ENCODE assay signal across 9 cellular contexts in the genomic region with DNA sequence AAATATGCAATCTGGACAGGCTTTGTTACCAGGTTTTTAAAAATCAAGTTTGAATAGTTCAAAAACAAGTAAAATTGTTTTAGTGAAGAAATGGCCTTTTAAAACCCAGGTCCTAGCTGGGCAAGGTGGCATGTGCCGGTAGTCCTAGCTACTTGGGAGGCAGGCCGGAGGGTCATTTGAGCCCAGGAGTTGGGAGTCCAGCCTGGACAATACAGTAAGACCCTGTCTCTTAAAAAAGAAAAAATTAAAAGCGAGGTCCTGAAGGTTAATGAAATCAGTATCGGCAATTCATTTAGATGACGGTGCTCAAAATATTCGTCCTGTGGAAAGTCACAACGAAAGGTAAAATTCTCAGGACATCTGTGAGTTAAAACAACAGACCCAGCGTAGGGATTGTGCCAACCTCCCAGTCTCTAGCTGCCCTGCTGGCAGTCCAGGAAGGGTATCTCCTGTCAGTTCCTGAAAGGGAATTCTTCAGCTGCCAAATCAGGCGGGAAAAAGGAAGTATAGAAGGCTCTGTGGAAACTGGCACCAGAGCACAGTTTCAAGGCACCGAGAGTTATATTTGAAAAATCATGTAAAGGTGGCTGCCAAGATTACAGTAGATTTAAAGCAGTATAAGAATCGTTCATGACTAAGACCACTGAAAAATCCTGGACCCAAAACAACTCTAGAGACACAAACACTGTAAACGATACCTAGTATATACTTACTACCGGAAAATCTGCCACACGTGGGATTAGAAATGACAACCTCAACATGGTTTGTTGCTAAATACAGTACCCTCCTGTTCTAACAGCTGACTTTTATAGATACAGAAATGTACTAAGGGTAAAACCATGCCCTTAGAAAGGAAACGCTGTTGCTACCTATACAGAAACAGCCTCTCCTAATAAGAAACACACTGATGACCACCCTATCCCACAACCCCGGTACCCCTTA. TPM values are rescaled to one million over a fixed set of nuclear protein-coding genes. Genes with fewer than 3 reads are reported as not detected.
DNase-seq lines count a peak whose midpoint lies in the region; ATAC-seq, FAIRE-seq and TF ChIP-seq lines count a peak whose summit lies in the region.
"Had no signal": no experiment of that assay in that cellular context is flagged by ENCODE, and none has a peak within 500 bp of the region (broad histone marks: within the 10 kb centered on the region; RNA-seq: fewer than 3 reads in every experiment).

No MANE protein-coding gene starts in this region.

- H3K27ac ChIP-seq in uterus = peak overlapping the region; percentile 85 to 88

- no peak for TF ChIP-seq CTCF in NB4 (IDR thresholded peaks at IDR 0.05; ENCODE audit: low read depth, low read length)
- no peak for TF ChIP-seq CTCF in bronchial epithelial cell (IDR thresholded peaks at IDR 0.05; ENCODE audit: insufficient read depth, low read length, severe bottlenecking)
- no peak for TF ChIP-seq CTCF in uterus (IDR thresholded peaks at IDR 0.05)

- H3K36me3 ChIP-seq in bronchial epithelial cell (ENCODE audit: control insufficient read depth, insufficient read depth, low read length) = no peaks in the 10 kb centered on the region
- H3K36me3 ChIP-seq in uterus = no peaks in the 10 kb centered on the region

- no peak for ATAC-seq in GM19328 (IDR thresholded peaks at IDR 0.05; ENCODE audit: unreplicated experiment)

- no peaks in the 10 kb centered on the region for H3K4me1 ChIP-seq in uterus

- H3K9me3 ChIP-seq in uterus = no peaks in the 10 kb centered on the region

- TF ChIP-seq POLR2A in NB4 (IDR thresholded peaks at IDR 0.05; ENCODE audit: extremely low read depth, insufficient read length) (no peak), uterus (IDR thresholded peaks at IDR 0.05) (no peak)

- DNase-seq in SHP77 (lab: John Stamatoyannopoulos, UW) (peak; percentile 12 to 13), SHP77 treated with DMSO at 0.1 percent for 48 hours (lab: John Stamatoyannopoulos, UW) (no peak), NB4 (ENCODE audit: low read depth) (peak; percentile 29), bronchial epithelial cell (ENCODE audit: low read depth) (no peak), lung microvascular endothelial cell (ENCODE audit: low read depth in 2 of 2) (peak; percentile 13 to 53), uterus (no peak), middle frontal gyrus (ENCODE audit: extremely low spot score, low spot score) (no peak)

- H3K4me3 ChIP-seq in NB4 (ENCODE audit: low read depth, low read length) (peak overlapping the region; percentile 44), bronchial epithelial cell (ENCODE audit: low read depth, low read length) (peak overlapping the region; percentile 61), uterus (peak overlapping the region; percentile 47 to 88)

- intact Hi-C loops in uterus (cut with DNase I; ENCODE audit: low total_unique reads) = no loop called here

- FAIRE-seq in bronchial epithelial cell (lab: Jason Lieb, UNC) = no peak
- FAIRE-seq: colon had no signal

- H3K27me3 ChIP-seq in bronchial epithelial cell (ENCODE audit: control insufficient read depth, insufficient read depth, low read length) = no peaks in the 10 kb centered on the region
- H3K27me3 ChIP-seq in uterus = no peaks in the 10 kb centered on the region

RNA-seq across cellular contexts. Expression of a gene that starts 1.2 kb away (rescaled TPM):
- total RNA-seq in bronchial epithelial cell = 25.9 and 30.5 TPM in 2 replicates
- total RNA-seq in lung microvascular endothelial cell = 4.0 and 5.0 TPM in 2 replicates
- total RNA-seq in uterus = 10 to 100 TPM in 1 of 4 donors, 1 to 10 TPM in 2, under 1 TPM in 1; 0.29 to 13.6 (median 6.5) TPM

Comparison
In these comparisons a context has a peak if more than half of its experiments do, and no peak if none do; other contexts are left out.
1. DNase-seq: peak in SHP77 (2 of 2), NB4 (single experiment) and lung microvascular endothelial cell (2 of 2); none in SHP77 treated with DMSO at 0.1 percent for 48 hours (single experiment), bronchial epithelial cell (single experiment), uterus (0 of 2) and middle frontal gyrus (single experiment).
2. Peak in every context shown above with its lines, with median percentiles within 50 percentile points of each other: H3K4me3 ChIP-seq.